Comparison of ENCODE assay signal across 1 cellular context in genomic region chr1:116754203-116754977, GRCh38.
TF ChIP-seq lines count a peak whose summit lies in the region.

Gene CD2, plus strand, starts transcription at chr1:116754430. Its CDS starts 63 bp downstream, at chr1:116754493.

TF ChIP-seq in SK-N-SH, 30 proteins besides CTCF, POLR2A, EP300 and RAD21 (continued from another document):
- TF ChIP-seq USF1 (IDR thresholded peaks at IDR 0.05; ENCODE audit: borderline replicate concordance, low read depth), result no peak
- no peak for TF ChIP-seq NFIC (IDR thresholded peaks at IDR 0.05; ENCODE audit: borderline replicate concordance)
- TF ChIP-seq JUND (IDR thresholded peaks at IDR 0.05), result no peak
- TF ChIP-seq RFX5 (IDR thresholded peaks at IDR 0.05; ENCODE audit: low read length), result no peak
- no peak for TF ChIP-seq IRF3 (IDR thresholded peaks at IDR 0.05; ENCODE audit: low read depth, low read length)
- TF ChIP-seq FOXM1 (IDR thresholded peaks at IDR 0.05; ENCODE audit: low read depth), result no peak
- no peak for TF ChIP-seq YY1 (IDR thresholded peaks at IDR 0.05; ENCODE audit: low read depth)
- no peak for TF ChIP-seq FOSL2 (IDR thresholded peaks at IDR 0.05; ENCODE audit: borderline replicate concordance, low read depth)
- TF ChIP-seq FOXJ3 (CRISPR knock-in tag; IDR thresholded peaks at IDR 0.05), result no peak
- TF ChIP-seq GATA2 (CRISPR knock-in tag; IDR thresholded peaks at IDR 0.05), result no peak
- no peak for TF ChIP-seq NRF1 (IDR thresholded peaks at IDR 0.05; ENCODE audit: low read depth, low read length)
